16 cellular contexts compared by ENCODE assay signal in genomic region chr12:42338280-42338679, GRCh38. TPM values are rescaled to one million over a fixed set of nuclear protein-coding genes. Genes with fewer than 3 reads are reported as not detected.
DNase-seq lines count a peak whose midpoint lies in the region; ATAC-seq and TF ChIP-seq lines count a peak whose summit lies in the region.
"Had no signal": no experiment of that assay in that cellular context is flagged by ENCODE, and none has a peak within 500 bp of the region (broad histone marks: within the 10 kb centered on the region; RNA-seq: fewer than 3 reads in every experiment).

No MANE protein-coding gene starts in this region.

- peak overlapping the region in 2 of 3 donors; percentile 8 to 15 for H3K27ac Mint-ChIP-seq in CD4-positive, CD25-positive, alpha-beta regulatory T cell
- H3K27ac Mint-ChIP-seq in CD8-positive, alpha-beta T cell, result peak overlapping the region; percentile 3
- peak overlapping the region; percentile 82 for H3K27ac Mint-ChIP-seq in T-helper 17 cell
- H3K27ac Mint-ChIP-seq in activated naive CD8-positive, alpha-beta T cell, result peak overlapping the region; percentile 13

- peaks cover 37% of the 10 kb centered on the region for H3K36me3 ChIP-seq in CD4-positive, CD25-positive, alpha-beta regulatory T cell (ENCODE audit: control insufficient read depth, insufficient read depth, low read length)
- H3K36me3 ChIP-seq in CD8-positive, alpha-beta T cell (ENCODE audit: insufficient read depth, low read length), result peaks cover 7% of the 10 kb centered on the region

- H3K36me3 Mint-ChIP-seq in CD4-positive, CD25-positive, alpha-beta regulatory T cell, result peaks cover 21% of the 10 kb centered on the region
- H3K36me3 Mint-ChIP-seq in CD8-positive, alpha-beta T cell, result peaks cover 55% of the 10 kb centered on the region
- H3K36me3 Mint-ChIP-seq in T-helper 17 cell (ENCODE audit: low read depth), result peaks cover 3% of the 10 kb centered on the region
- peaks cover 7% of the 10 kb centered on the region for H3K36me3 Mint-ChIP-seq in activated naive CD8-positive, alpha-beta T cell

- no peaks in the 10 kb centered on the region for H3K27me3 ChIP-seq in CD4-positive, CD25-positive, alpha-beta regulatory T cell (ENCODE audit: control insufficient read depth, insufficient read depth, low read length)
- H3K27me3 ChIP-seq in CD8-positive, alpha-beta T cell (ENCODE audit: insufficient read depth, low read length), result no peaks in the 10 kb centered on the region
- H3K27me3 ChIP-seq: BE2C had no signal

- ATAC-seq in CD4-positive, CD25-positive, alpha-beta regulatory T cell (ENCODE audit: low read depth in 2 of 2), result no peak
- no peak for ATAC-seq in CD8-positive, alpha-beta T cell
- ATAC-seq in T-helper 17 cell (no peak), HG03097 (IDR thresholded peaks at IDR 0.05; ENCODE audit: low FRiP score, unreplicated experiment) (no peak)

- DNase-seq in CD4-positive, CD25-positive, alpha-beta regulatory T cell, result no peak
- DNase-seq in CD8-positive, alpha-beta T cell, result no peak
- no peak for DNase-seq in T-helper 17 cell
- no peak for DNase-seq in NCI-H526 treated with DMSO at 0.1 percent for 48 hours (lab: John Stamatoyannopoulos, UW)
- no peak for DNase-seq in hepatic stellate cell (ENCODE audit: low spot score)
- DNase-seq: BE2C; CD8-positive, alpha-beta memory T cell; H7; KBM-7; NCI-H1048; NCI-H146; NCI-H345; Right ventricle myocardium superior; SK-N-SH had no signal

- peaks cover 32% of the 10 kb centered on the region for H3K4me1 ChIP-seq in CD4-positive, CD25-positive, alpha-beta regulatory T cell (ENCODE audit: control insufficient read depth, insufficient read depth, low read length, poor library complexity, severe bottlenecking)
- H3K4me1 ChIP-seq in CD8-positive, alpha-beta T cell (ENCODE audit: insufficient read depth, low read length), result peaks cover 24% of the 10 kb centered on the region
- H3K4me1 ChIP-seq: BE2C had no signal

- H3K27me3 Mint-ChIP-seq in CD4-positive, CD25-positive, alpha-beta regulatory T cell, result no peaks in the 10 kb centered on the region
- no peaks in the 10 kb centered on the region for H3K27me3 Mint-ChIP-seq in CD8-positive, alpha-beta T cell (ENCODE audit: low read depth)
- no peaks in the 10 kb centered on the region for H3K27me3 Mint-ChIP-seq in T-helper 17 cell
- no peaks in the 10 kb centered on the region for H3K27me3 Mint-ChIP-seq in activated naive CD8-positive, alpha-beta T cell
- H3K27me3 Mint-ChIP-seq: CD8-positive, alpha-beta memory T cell had no signal

- no peak overlapping the region for H3K4me3 ChIP-seq in CD4-positive, CD25-positive, alpha-beta regulatory T cell (ENCODE audit: low read depth, low read length)
- H3K4me3 ChIP-seq in CD8-positive, alpha-beta T cell (ENCODE audit: low read depth, low read length), result no peak overlapping the region

- H3K9me3 Mint-ChIP-seq in CD4-positive, CD25-positive, alpha-beta regulatory T cell, result no peaks in the 10 kb centered on the region
- no peaks in the 10 kb centered on the region for H3K9me3 Mint-ChIP-seq in CD8-positive, alpha-beta T cell
- H3K9me3 Mint-ChIP-seq in activated naive CD8-positive, alpha-beta T cell (ENCODE audit: low read depth), result no peaks in the 10 kb centered on the region
- H3K9me3 Mint-ChIP-seq: CD8-positive, alpha-beta memory T cell had no signal

- CTCF ChIA-PET in CD8-positive, alpha-beta T cell (lab: Charles Lee), result interaction anchor here (2.2 kb wide), 1 partner anchor 34 kb away, joined by 9 read pairs; no protein-coding TSS in a partner anchor

- H3K9me3 ChIP-seq in CD4-positive, CD25-positive, alpha-beta regulatory T cell (ENCODE audit: control insufficient read depth in 2 of 2, low read length in 2 of 2), result no peaks in the 10 kb centered on the region
- H3K9me3 ChIP-seq in CD8-positive, alpha-beta T cell (ENCODE audit: low read length), result no peaks in the 10 kb centered on the region
- H3K9me3 ChIP-seq in T-helper 17 cell (ENCODE audit: control insufficient read depth, low read length, poor library complexity, severe bottlenecking), result no peaks in the 10 kb centered on the region
- H3K9me3 ChIP-seq: BE2C, SK-N-SH had no signal

- H3K27ac ChIP-seq in CD4-positive, CD25-positive, alpha-beta regulatory T cell (ENCODE audit: insufficient read depth, low read length, poor library complexity, severe bottlenecking), result no peak overlapping the region
- no peak overlapping the region for H3K27ac ChIP-seq in CD8-positive, alpha-beta T cell (ENCODE audit: low read depth, low read length)

- POLR2A ChIA-PET in CD8-positive, alpha-beta T cell (lab: Charles Lee), result no interaction called here

- H3K4me1 Mint-ChIP-seq in CD4-positive, CD25-positive, alpha-beta regulatory T cell, result peaks cover 41 to 61% (median 54%) of the 10 kb centered on the region in 4 donors
- H3K4me1 Mint-ChIP-seq in CD8-positive, alpha-beta T cell (ENCODE audit: low read depth), result peaks cover 56% of the 10 kb centered on the region
- peaks cover 32% of the 10 kb centered on the region for H3K4me1 Mint-ChIP-seq in T-helper 17 cell
- H3K4me1 Mint-ChIP-seq in activated naive CD8-positive, alpha-beta T cell (ENCODE audit: low read depth), result peaks cover 59% of the 10 kb centered on the region

- H3K4me3 Mint-ChIP-seq in CD4-positive, CD25-positive, alpha-beta regulatory T cell, result peak overlapping the region in 2 of 4 donors; percentile 14
- no peak overlapping the region for H3K4me3 Mint-ChIP-seq in CD8-positive, alpha-beta T cell
- no peak overlapping the region for H3K4me3 Mint-ChIP-seq in T-helper 17 cell
- H3K4me3 Mint-ChIP-seq in activated naive CD8-positive, alpha-beta T cell, result no peak overlapping the region
- H3K4me3 Mint-ChIP-seq: CD8-positive, alpha-beta memory T cell had no signal

- intact Hi-C loops in CD8-positive, alpha-beta T cell (cut with DNase I, micrococcal nuclease), result no loop called here

- TF ChIP-seq CTCF in CD8-positive, alpha-beta T cell (IDR thresholded peaks at IDR 0.05), result no peak

RNA-seq across cellular contexts. Expression of gene PPHLN1, which starts 12.3 kb away (rescaled TPM):
- 102 TPM for total RNA-seq in CD4-positive, CD25-positive, alpha-beta regulatory T cell
- polyA plus RNA-seq in CD4-positive, CD25-positive, alpha-beta regulatory T cell, result 100 to 1,000 TPM; 158 to 186 (median 182) TPM
- total RNA-seq in CD8-positive, alpha-beta T cell, result 100 to 1,000 TPM; 104 to 108 TPM
- total RNA-seq in T-helper 17 cell, result 10 to 100 TPM; 90.9 to 91.8 TPM

RNA-seq across cellular contexts. Expression of gene ZCRB1, which starts 12.4 kb away (rescaled TPM):
- 36.7 TPM for total RNA-seq in CD4-positive, CD25-positive, alpha-beta regulatory T cell
- polyA plus RNA-seq in CD4-positive, CD25-positive, alpha-beta regulatory T cell, result 100 to 1,000 TPM in 1 of 4 donors, 10 to 100 TPM in 3; 81.8 to 150 (median 88.0) TPM
- 10 to 100 TPM; 35.7 to 39.4 TPM for total RNA-seq in CD8-positive, alpha-beta T cell
- 10 to 100 TPM; 26.1 to 32.0 TPM for total RNA-seq in T-helper 17 cell

Comparison
In these comparisons a context has a peak if more than half of its experiments do, and no peak if none do; other contexts are left out.
1. H3K27ac Mint-ChIP-seq: peak in every context shown above with its lines; median percentile 82 in T-helper 17 cell; 13 in activated naive CD8-positive, alpha-beta T cell; 12 in CD4-positive, CD25-positive, alpha-beta regulatory T cell; 3 in CD8-positive, alpha-beta T cell.